8 cellular contexts compared by ENCODE assay signal in the genomic region with DNA sequence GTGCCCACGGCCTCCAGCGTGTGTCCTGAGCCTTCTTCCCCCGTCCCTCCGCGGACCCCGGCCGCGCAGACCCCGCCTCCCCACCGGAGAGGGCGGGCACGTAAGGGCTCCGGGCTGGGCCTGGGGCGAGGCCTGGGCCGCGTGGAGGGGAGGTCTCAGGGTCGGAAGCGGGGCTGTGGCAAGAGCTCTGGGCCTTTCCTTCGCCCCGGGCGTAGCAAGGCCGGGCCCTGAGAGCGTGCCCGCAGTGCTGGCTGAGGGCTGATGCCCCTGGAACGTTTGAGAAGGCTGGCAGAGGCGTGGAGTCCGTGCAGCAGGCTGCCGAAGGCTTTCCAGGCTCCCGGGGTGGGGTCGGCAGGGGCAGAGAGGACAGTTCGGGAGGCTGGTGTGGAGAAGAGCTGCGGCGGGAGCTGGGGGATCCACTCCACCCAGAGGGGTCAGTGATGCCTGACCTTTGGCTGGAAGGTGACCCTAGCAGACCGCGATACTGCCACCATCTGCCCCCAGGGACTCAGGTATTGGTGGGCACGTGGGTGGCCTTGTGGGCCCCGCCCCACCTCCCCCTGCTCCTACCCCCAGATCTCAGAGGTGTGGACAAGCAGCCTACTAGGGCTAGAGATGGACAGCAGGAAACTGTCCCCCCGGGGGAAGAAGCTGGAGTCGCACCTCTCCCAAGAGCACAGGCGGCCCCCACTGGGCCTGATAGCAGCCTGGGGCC. TPM values are rescaled to one million over a fixed set of nuclear protein-coding genes. Genes with fewer than 3 reads are reported as not detected.
DNase-seq lines count a peak whose midpoint lies in the region; ATAC-seq, FAIRE-seq and TF ChIP-seq lines count a peak whose summit lies in the region.

No MANE protein-coding gene starts in this region.

- peak overlapping the region; percentile 71 for H3K4me3 ChIP-seq in K562
- H3K4me3 ChIP-seq in keratinocyte (ENCODE audit: control insufficient read depth in 2 of 3, extremely low read depth in 1 of 3, insufficient read depth in 2 of 3, low read depth in 1 of 3, low read length in 3 of 3): peak overlapping the region; percentile 73 to 83 (median 75)
- peak overlapping the region; percentile 76 to 90 (median 80) for H3K4me3 ChIP-seq in stomach

- WGBS in K562 (ENCODE audit: insufficient coverage, low coverage, missing lambda C conversion rate): 1% methylated on average over 23 of the region's 40 CpGs
- WGBS in stomach, 5 donors: 26 to 90% (median 36%) methylated on average over 6 to 40 of the region's 40 CpGs

- peak; percentile 49 for DNase-seq in stimulated activated CD4-positive, alpha-beta T cell treated with anti-CD3 and anti-CD28 coated beads, Interleukin-1b, Interleukin-23, amount 100 ng/mL, for 48 hours
- DNase-seq in stimulated activated CD4-positive, alpha-beta T cell treated with anti-CD3 and anti-CD28 coated beads, Interleukin-4, amount 100 ng/mL, for 1 hour: no peak
- DNase-seq in NOMO-1 treated with DMSO at 0.1 percent for 48 hours (lab: John Stamatoyannopoulos, UW; ENCODE audit: unreplicated experiment) (peak; percentile 61), K562 (ENCODE audit: extremely low read depth in 1 of 4, low spot score in 3 of 4) (peak; percentile 42 to 70 (median 60)), keratinocyte (ENCODE audit: low read depth, low spot score) (no peak), stomach (no peak)

- H3K4me2 ChIP-seq in K562 (ENCODE audit: insufficient read depth, low read length) (peak overlapping the region; percentile 79), keratinocyte (ENCODE audit: control insufficient read depth, extremely low read depth, insufficient read depth, low read depth, low read length) (peak overlapping the region; percentile 86)

- H3K36me3 ChIP-seq in K562 (ENCODE audit: control insufficient read depth, insufficient read depth, low read length) (peaks cover 21% of the 10 kb centered on the region; the same call in 2 of the 3 replicates), keratinocyte (ENCODE audit: control insufficient read depth in 2 of 2, extremely low read depth in 1 of 2, insufficient read depth in 2 of 2, low read length in 2 of 2) (peaks cover 2 to 5% of the 10 kb centered on the region in 2 experiments), stomach (peaks cover 6 to 39% (median 27%) of the 10 kb centered on the region in 4 donors)

- intact Hi-C loops in K562 (cut with micrococcal nuclease): no loop called here
- intact Hi-C loops in stomach (cut with DNase I; ENCODE audit: low total_unique reads): no loop called here

- POLR2A ChIA-PET in K562 (lab: Yijun Ruan, JAX): interaction anchor here (1.4 kb wide), 1 partner anchor 10 kb away, joined by 5 read pairs; no protein-coding TSS in a partner anchor

- TF ChIP-seq RAD21 in K562 (CRISPR knock-in tag; conservative IDR thresholded peaks at IDR 0.05 in 1 of 2, IDR thresholded peaks at IDR 0.05 in 1 of 2): no peak

- dilution Hi-C loops in keratinocyte (cut with MboI; ENCODE audit: extremely low pct_ligation_motif_present, low sequenced_read_pairs): no loop called here

- peak; percentile 19 for ATAC-seq in HG02970 (IDR thresholded peaks at IDR 0.05; ENCODE audit: low FRiP score, unreplicated experiment)
- ATAC-seq in K562: peak; percentile 65
- no peak for ATAC-seq in HG03039 (IDR thresholded peaks at IDR 0.05; ENCODE audit: unreplicated experiment)

- H4K20me1 ChIP-seq in K562 (replicated peaks; ENCODE audit: control insufficient read depth, insufficient read depth, low read length) (no peaks in the 10 kb centered on the region), keratinocyte (ENCODE audit: control insufficient read depth, extremely low read depth, insufficient read depth, low read length) (no peaks in the 10 kb centered on the region)

- H3K79me2 ChIP-seq in K562 (ENCODE audit: control insufficient read depth, insufficient read depth, low read length) (peaks cover 16% of the 10 kb centered on the region), keratinocyte (ENCODE audit: control insufficient read depth, insufficient read depth, low read length) (peaks cover 5% of the 10 kb centered on the region)

- H3K9me3 ChIP-seq in K562 (replicated peaks; ENCODE audit: control insufficient read depth, insufficient read depth, low read depth, low read length) (peaks cover 7% of the 10 kb centered on the region), keratinocyte (ENCODE audit: control insufficient read depth, low read depth, low read length) (no peaks in the 10 kb centered on the region), stomach (peaks cover 0 to 31% (median 7%) of the 10 kb centered on the region in 4 donors)

- BruUV-seq in K562 (replicated peaks; lab: Mats Ljungman, UMichigan): no TSS peak

- H3K4me1 ChIP-seq in K562 (replicated peaks in 1 of 2; ENCODE audit: control insufficient read depth in 2 of 2, insufficient read depth in 2 of 2, low read length in 2 of 2) (peaks cover 5 to 53% of the 10 kb centered on the region in 2 experiments; a peak in 4 of 5 replicates), keratinocyte (ENCODE audit: control insufficient read depth, extremely low read depth, insufficient read depth, low read length) (no peaks in the 10 kb centered on the region), stomach (peaks cover 14 to 28% (median 22%) of the 10 kb centered on the region in 4 donors)

- H3K9me1 ChIP-seq in K562 (ENCODE audit: control insufficient read depth, insufficient read depth, low read length): no peaks in the 10 kb centered on the region
- H3K9me1 ChIP-seq in keratinocyte (ENCODE audit: control insufficient read depth, extremely low read depth, insufficient read depth, low read length): no peaks in the 10 kb centered on the region

- H3K9ac ChIP-seq in K562 (ENCODE audit: insufficient read depth in 1 of 2, low read depth in 2 of 2, low read length in 2 of 2) (peak overlapping the region; percentile 88 to 95), keratinocyte (ENCODE audit: control insufficient read depth, extremely low read depth, insufficient read depth, low read length) (peak overlapping the region; percentile 72)

- H3K27ac ChIP-seq in K562 (ENCODE audit: extremely low read depth, low read depth, low read length) (peak overlapping the region; percentile 92), keratinocyte (ENCODE audit: control insufficient read depth, insufficient read depth, low read length) (no peak overlapping the region), stomach (peak overlapping the region; percentile 80 to 94 (median 86))

- CTCF ChIA-PET in K562 (lab: Yijun Ruan, JAX; ENCODE audit: low intra/inter-chr PET ratio): no interaction called here

- no peak for TF ChIP-seq CTCF in K562 (IDR thresholded peaks at IDR 0.05 in 2 of 3, conservative IDR thresholded peaks at IDR 0.05 in 1 of 3; ENCODE audit: insufficient read depth in 2 of 3, low read depth in 1 of 3, low read length in 3 of 3)
- no peak for TF ChIP-seq CTCF in keratinocyte (optimal IDR thresholded peaks at IDR 0.05 in 1 of 3, IDR thresholded peaks at IDR 0.05 in 1 of 3, conservative IDR thresholded peaks at IDR 0.05 in 1 of 3; ENCODE audit: extremely low read depth in 1 of 3, insufficient read depth in 2 of 3, low read length in 3 of 3)
- TF ChIP-seq CTCF in stomach (IDR thresholded peaks at IDR 0.05): no peak

- TF ChIP-seq POLR2A in K562 (conservative IDR thresholded peaks at IDR 0.05) (no peak; the same call in none of the 2 replicates), stomach (IDR thresholded peaks at IDR 0.05) (no peak)

- H2AFZ ChIP-seq in K562 (ENCODE audit: low read depth, low read length) (peak overlapping the region; percentile 89; the same call in 1 of the 2 replicates), keratinocyte (ENCODE audit: control insufficient read depth, low read length) (peak overlapping the region; percentile 37)

- no peak for FAIRE-seq in K562 (lab: Jason Lieb, UNC)
- no peak for FAIRE-seq in keratinocyte (lab: Jason Lieb, UNC)

- in situ Hi-C loops in K562 (cut with MboI): no loop called here

- TF ChIP-seq EP300 in K562 (IDR thresholded peaks at IDR 0.05; ENCODE audit: low read length) (no peak), stomach (IDR thresholded peaks at IDR 0.05) (no peak)

- H3K27me3 ChIP-seq in K562 (ENCODE audit: control insufficient read depth in 2 of 2, insufficient read depth in 2 of 2, low read length in 2 of 2) (no peaks in the 10 kb centered on the region), keratinocyte (ENCODE audit: control insufficient read depth, extremely low read depth, insufficient read depth, low read length) (no peaks in the 10 kb centered on the region), stomach (no peaks in the 10 kb centered on the region)

RNA-seq across cellular contexts. Expression of gene TEX22, which starts 0.5 kb away (rescaled TPM):
- 2.3 and 5.1 TPM in 2 replicates for total RNA-seq in K562 (2011; cell fraction: chromatin; rRNA removed; ENCODE audit: low replicate concordance)
- 2.6 and 3.8 TPM in 2 replicates for total RNA-seq in K562 (2011; cell fraction: nucleolus; rRNA removed)
- 1.9 and 2.6 TPM in 2 replicates for total RNA-seq in K562 (2011; cell fraction: nucleoplasm; rRNA removed)
- total RNA-seq in K562 (2014; rRNA removed): 0.04 and 0.05 TPM in 2 replicates
- total RNA-seq in K562 (2014; rRNA removed; fragmentation: Illumina TruSeq; extraction: Trizol): 0.06 and 0.55 TPM in 2 replicates
- total RNA-seq in K562 (2015; rRNA removed; fragmentation: Illumina TruSeq; extraction: Trizol): 0.14 and 0.45 TPM in 2 replicates
- 1.0 and 1.7 TPM in 2 replicates for total RNA-seq in K562 (2021)
- 0.31 and 0.50 TPM in 2 replicates for polyA plus RNA-seq in K562 (2011; rRNA removed)
- polyA plus RNA-seq in K562 (2011; cell fraction: cytosol; rRNA removed): 0.22 and 0.66 TPM in 2 replicates
- polyA plus RNA-seq in K562 (2011; cell fraction: nucleus; rRNA removed): 3.7 and 7.3 TPM in 2 replicates
- 0.14 and 0.36 TPM in 2 replicates for polyA plus RNA-seq in K562 (2012)
- 0.04 and 0.14 TPM in 2 replicates for polyA plus RNA-seq in K562 (2014; fragmentation: Illumina TruSeq; extraction: Trizol)
- polyA plus RNA-seq in K562 (2014; fragmentation: Nextera tagmentation; extraction: Ambion mirVana): not detected
- 0.18 and 0.23 TPM in 2 replicates for polyA plus RNA-seq in K562 (2014; rRNA removed)
- 0.11 and 0.12 TPM in 2 replicates for polyA minus RNA-seq in K562 (2011; rRNA and poly(A)+ RNA removed)
- polyA minus RNA-seq in K562 (2011; cell fraction: cytosol; rRNA and poly(A)+ RNA removed): not detected in 2 replicates
- polyA minus RNA-seq in K562 (2011; cell fraction: nucleus; rRNA and poly(A)+ RNA removed): 0.56 and 0.94 TPM in 2 replicates
- polyA plus RNA-seq in keratinocyte: 0.03 to 0.09 TPM in 2 of 3 replicates, not detected in the other
- polyA plus RNA-seq in keratinocyte (2011; ENCODE audit: low read depth): not detected
- 0.05 TPM in 1 of 2 replicates, not detected in the other for polyA plus RNA-seq in keratinocyte (2011; cell fraction: cytosol; rRNA removed)
- polyA plus RNA-seq in keratinocyte (2011; cell fraction: nucleus; rRNA removed): 0.05 and 0.29 TPM in 2 replicates
- polyA plus RNA-seq in keratinocyte (2012; ENCODE audit: low replicate concordance): 0.10 and 0.23 TPM in 2 replicates
- not detected in 3 replicates for polyA minus RNA-seq in keratinocyte
- not detected for polyA minus RNA-seq in keratinocyte (2011; cell fraction: cytosol; rRNA and poly(A)+ RNA removed)
- 0.21 TPM in 1 of 2 replicates, not detected in the other for polyA minus RNA-seq in keratinocyte (2011; cell fraction: nucleus; rRNA and poly(A)+ RNA removed)
- under 1 TPM in 1 of 5 donors, not detected in 4; 0.18 TPM for total RNA-seq in stomach
- under 1 TPM in 1 of 3 donors, not detected in 2; 0.35 TPM for polyA plus RNA-seq in stomach

RNA-seq across cellular contexts. Expression of gene MTA1, which starts 20.7 kb away (rescaled TPM):
- 154 and 390 TPM in 2 replicates for total RNA-seq in K562 (2011; cell fraction: chromatin; rRNA removed; ENCODE audit: low replicate concordance)
- 257 and 271 TPM in 2 replicates for total RNA-seq in K562 (2011; cell fraction: nucleolus; rRNA removed)
- total RNA-seq in K562 (2011; cell fraction: nucleoplasm; rRNA removed): 138 and 156 TPM in 2 replicates
- total RNA-seq in K562 (2014; rRNA removed) (48.1 and 61.0 TPM in 2 replicates), K562 (2014; rRNA removed; fragmentation: Illumina TruSeq; extraction: Trizol) (11.6 and 12.2 TPM in 2 replicates), K562 (2015; rRNA removed; fragmentation: Illumina TruSeq; extraction: Trizol) (32.3 and 33.4 TPM in 2 replicates), K562 (2021) (107 and 118 TPM in 2 replicates), stomach (100 to 1,000 TPM in 2 of 5 donors, 10 to 100 TPM in 3; 49.8 to 183 (median 85.5) TPM)
- polyA plus RNA-seq in K562 (2011; rRNA removed) (47.7 and 58.6 TPM in 2 replicates), K562 (2014; fragmentation: Illumina TruSeq; extraction: Trizol) (29.5 and 45.4 TPM in 2 replicates), K562 (2014; fragmentation: Nextera tagmentation; extraction: Ambion mirVana) (under 1 TPM; 0.13 to 0.14 TPM), K562 (2014; rRNA removed) (90.0 and 103 TPM in 2 replicates), keratinocyte (33.6 to 50.0 TPM (median 49.2 TPM) in 3 replicates), stomach (10 to 100 TPM; 24.9 to 57.1 (median 40.3) TPM)
- 31.6 and 47.1 TPM in 2 replicates for polyA plus RNA-seq in K562 (2011; cell fraction: cytosol; rRNA removed)
- polyA plus RNA-seq in K562 (2011; cell fraction: nucleus; rRNA removed): 383 and 622 TPM in 2 replicates
- 74.0 and 91.7 TPM in 2 replicates for polyA plus RNA-seq in K562 (2012)
- 13.9 and 22.6 TPM in 2 replicates for polyA minus RNA-seq in K562 (2011; rRNA and poly(A)+ RNA removed)
- 69.0 and 80.6 TPM in 2 replicates for polyA minus RNA-seq in K562 (2011; cell fraction: cytosol; rRNA and poly(A)+ RNA removed)
- polyA minus RNA-seq in K562 (2011; cell fraction: nucleus; rRNA and poly(A)+ RNA removed): 102 and 104 TPM in 2 replicates
- 12.2 TPM for polyA plus RNA-seq in keratinocyte (2011; ENCODE audit: low read depth)
- polyA plus RNA-seq in keratinocyte (2011; cell fraction: cytosol; rRNA removed): 23.2 and 41.5 TPM in 2 replicates
- 122 and 149 TPM in 2 replicates for polyA plus RNA-seq in keratinocyte (2011; cell fraction: nucleus; rRNA removed)
- 29.4 and 50.2 TPM in 2 replicates for polyA plus RNA-seq in keratinocyte (2012; ENCODE audit: low replicate concordance)
- 27.7 to 79.2 TPM (median 35.9 TPM) in 3 replicates for polyA minus RNA-seq in keratinocyte
- polyA minus RNA-seq in keratinocyte (2011; cell fraction: cytosol; rRNA and poly(A)+ RNA removed): 90.4 TPM
- 59.6 and 63.2 TPM in 2 replicates for polyA minus RNA-seq in keratinocyte (2011; cell fraction: nucleus; rRNA and poly(A)+ RNA removed)

Comparison
In these comparisons a context has a peak if more than half of its experiments do, and no peak if none do; other contexts are left out.
1. DNase-seq: peak in stimulated activated CD4-positive, alpha-beta T cell treated with anti-CD3 and anti-CD28 coated beads, Interleukin-1b, Interleukin-23, amount 100 ng/mL, for 48 hours (single experiment), NOMO-1 treated with DMSO at 0.1 percent for 48 hours (single experiment) and K562 (4 of 4); none in stimulated activated CD4-positive, alpha-beta T cell treated with anti-CD3 and anti-CD28 coated beads, Interleukin-4, amount 100 ng/mL, for 1 hour (single experiment), keratinocyte (single experiment) and stomach (single experiment).
2. Peak in every context shown above with its lines, with median percentiles within 50 percentile points of each other: H3K4me3 ChIP-seq.